In genomic region chr5:165094782-165095181, GRCh38 we compare ENCODE assay signal across 26 cellular contexts.
"Had no signal": no experiment of that assay in that cellular context is flagged by ENCODE, and none has a peak within 500 bp of the region (broad histone marks: within the 10 kb centered on the region; RNA-seq: fewer than 3 reads in every experiment).

No MANE protein-coding gene starts in this region.

- FAIRE-seq: islet of Langerhans had no signal

- H3K27me3 ChIP-seq: neural progenitor cell, neutrophil, right atrium auricular region, right lobe of liver, stomach, testis, thyroid gland, transverse colon, upper lobe of left lung, vagina had no signal

- ATAC-seq: natural killer cell; right lobe of liver; stimulated activated naive B cell treated with anti-CD40 and anti-IgM and Interleukin-4, amounts not matched to agents 10 μg/mL and 1 μg/mL and 100 μg/mL, for 72 hours; stimulated activated naive CD8-positive, alpha-beta T cell treated with anti-CD3 and anti-CD28 coated beads, Interleukin-15, Interleukin-2, amounts not matched to agents 100 U/mL and 50 U/mL, for 24 hours had no signal

- DNase-seq: hypothalamus; immature natural killer cell; left ventricle myocardium inferior; mesendoderm; naive B cell; natural killer cell; nephron progenitor cell; occipital lobe; right lobe of liver; stimulated activated CD4-positive, alpha-beta T cell treated with anti-CD3 and anti-CD28 coated beads, Interleukin-12 subunit alpha, Interleukin-12 subunit beta, amount 100 ng/mL, for 4 hours; stimulated activated CD4-positive, alpha-beta T cell treated with anti-CD3 and anti-CD28 coated beads, Interleukin-15, amount 100 ng/mL, for 24 hours; stimulated activated CD4-positive, alpha-beta T cell treated with anti-CD3 and anti-CD28 coated beads, Interleukin-2, amount 100 ng/mL, for 24 hours; stimulated activated CD4-positive, alpha-beta T cell treated with anti-CD3 and anti-CD28 coated beads, Interleukin-4, amount 100 ng/mL, for 1 hour; stimulated activated naive B cell treated with anti-CD40 and anti-IgM and Interleukin-4, amounts not matched to agents 10 μg/mL and 1 μg/mL and 100 μg/mL, for 72 hours; stimulated activated naive CD8-positive, alpha-beta T cell treated with anti-CD3 and anti-CD28 coated beads, Interleukin-15, Interleukin-2, amounts not matched to agents 100 U/mL and 50 U/mL, for 24 hours; stomach; testis; thyroid gland; transverse colon; upper lobe of left lung had no signal

- H3K36me3 ChIP-seq: left ventricle myocardium inferior, neural progenitor cell, neutrophil, right atrium auricular region, right lobe of liver, stomach, thyroid gland, transverse colon, upper lobe of left lung, vagina had no signal

- H3K4me1 ChIP-seq: left ventricle myocardium inferior, neural progenitor cell, right atrium auricular region, right lobe of liver, stomach, testis, thyroid gland, transverse colon, upper lobe of left lung, vagina had no signal

- H3K4me3 ChIP-seq: left ventricle myocardium inferior, lung, neural progenitor cell, right atrium auricular region, right lobe of liver, stomach, testis, thyroid gland, transverse colon, upper lobe of left lung, vagina had no signal

- H3K9me3 ChIP-seq: neutrophil, right atrium auricular region, right lobe of liver, testis, thyroid gland, transverse colon, upper lobe of left lung, vagina had no signal

- H3K27ac ChIP-seq: left ventricle myocardium inferior, neural progenitor cell, neutrophil, right atrium auricular region, right lobe of liver, stomach, testis, thyroid gland, transverse colon, upper lobe of left lung, vagina had no signal
